ENCODE assay signal across 10 cellular contexts in genomic region chr6:123039431-123039830, GRCh38. TPM values are rescaled to one million over a fixed set of nuclear protein-coding genes. Genes with fewer than 3 reads are reported as not detected.
"Had no signal": no experiment of that assay in that cellular context is flagged by ENCODE, and none has a peak within 500 bp of the region (broad histone marks: within the 10 kb centered on the region; RNA-seq: fewer than 3 reads in every experiment).

No MANE protein-coding gene starts in this region.

- ATAC-seq: GM23338, HepG2 had no signal

- H3K27me3 Mint-ChIP-seq: IgD-negative memory B cell had no signal

- H3K4me1 Mint-ChIP-seq: H9, IgD-negative memory B cell had no signal

- H3K27ac Mint-ChIP-seq: GM23338, H9, IgD-negative memory B cell had no signal

- H3K4me3 Mint-ChIP-seq: GM23338, H9, IgD-negative memory B cell had no signal

- H3K9ac ChIP-seq: KMS-11 had no signal

- H3K4me2 ChIP-seq: GM23338, KMS-11 had no signal

- H3K9me3 Mint-ChIP-seq: GM23338, H9, IgD-negative memory B cell had no signal

- FAIRE-seq: H1, H54 had no signal

- H3K4me3 ChIP-seq: GM23338 had no signal

- H3K36me3 Mint-ChIP-seq: IgD-negative memory B cell had no signal

- DNase-seq: H9, HCEC 1CT, KBM-7 had no signal

- H3K27ac ChIP-seq: KMS-11 had no signal

- H2AFZ ChIP-seq: GM23338 had no signal

RNA-seq across cellular contexts. Expression of gene CLVS2, which starts 43.4 kb away (rescaled TPM):
- total RNA-seq: HepG2, HT-29 had no signal
- polyA plus RNA-seq: HepG2, IgD-negative memory B cell had no signal
